Comparison of ENCODE assay signal across 1 cellular context in genomic region chr1:37537378-37537777, GRCh38.
A peak's percentile ranks its signal among the peaks of the same experiment; 100 is the strongest.
TF ChIP-seq lines count a peak whose summit lies in the region.

No MANE protein-coding gene starts in this region.

TF ChIP-seq in liver, 16 proteins besides CTCF, POLR2A, EP300 and RAD21 (continued from another document):
- TF ChIP-seq, protein P1, sequence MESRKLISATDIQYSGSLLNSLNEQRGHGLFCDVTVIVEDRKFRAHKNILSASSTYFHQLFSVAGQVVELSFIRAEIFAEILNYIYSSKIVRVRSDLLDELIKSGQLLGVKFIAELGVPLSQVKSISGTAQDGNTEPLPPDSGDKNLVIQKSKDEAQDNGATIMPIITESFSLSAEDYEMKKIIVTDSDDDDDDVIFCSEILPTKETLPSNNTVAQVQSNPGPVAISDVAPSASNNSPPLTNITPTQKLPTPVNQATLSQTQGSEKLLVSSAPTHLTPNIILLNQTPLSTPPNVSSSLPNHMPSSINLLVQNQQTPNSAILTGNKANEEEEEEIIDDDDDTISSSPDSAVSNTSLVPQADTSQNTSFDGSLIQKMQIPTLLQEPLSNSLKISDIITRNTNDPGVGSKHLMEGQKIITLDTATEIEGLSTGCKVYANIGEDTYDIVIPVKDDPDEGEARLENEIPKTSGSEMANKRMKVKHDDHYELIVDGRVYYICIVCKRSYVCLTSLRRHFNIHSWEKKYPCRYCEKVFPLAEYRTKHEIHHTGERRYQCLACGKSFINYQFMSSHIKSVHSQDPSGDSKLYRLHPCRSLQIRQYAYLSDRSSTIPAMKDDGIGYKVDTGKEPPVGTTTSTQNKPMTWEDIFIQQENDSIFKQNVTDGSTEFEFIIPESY (IDR thresholded peaks at IDR 0.05): no peak
- TF ChIP-seq GABPA (IDR thresholded peaks at IDR 0.05 in 1 of 2, conservative IDR thresholded peaks at IDR 0.05 in 1 of 2): peak in 1 of 2 donors; percentile 26
- peak in 1 of 2 donors; percentile 36 for TF ChIP-seq JUND (IDR thresholded peaks at IDR 0.05)
- TF ChIP-seq SP1 (IDR thresholded peaks at IDR 0.05): peak; percentile 34
- TF ChIP-seq HNF4A (conservative IDR thresholded peaks at IDR 0.05): peak in 1 of 2 donors; percentile 31
- TF ChIP-seq EGR1 (IDR thresholded peaks at IDR 0.05; ENCODE audit: low read depth in 2 of 2): no peak
TF ChIP-seq in liver: peak in this region for 5.
